In genomic region chr5:95846554-95847260, GRCh38 we compare ENCODE assay signal across 8 cellular contexts. TPM values are rescaled to one million over a fixed set of nuclear protein-coding genes. Genes with fewer than 3 reads are reported as not detected.
DNase-seq lines count a peak whose midpoint lies in the region; ATAC-seq, FAIRE-seq and TF ChIP-seq lines count a peak whose summit lies in the region.

No MANE protein-coding gene starts in this region.

- H3K27ac ChIP-seq in esophagus squamous epithelium (peak overlapping the region in 1 of 4 donors; percentile 16), upper lobe of right lung (no peak overlapping the region)

- no peak overlapping the region for H3K4me3 ChIP-seq in esophagus squamous epithelium
- no peak overlapping the region for H3K4me3 ChIP-seq in upper lobe of right lung

- H3K27me3 ChIP-seq in esophagus squamous epithelium (no peaks in the 10 kb centered on the region), upper lobe of right lung (no peaks in the 10 kb centered on the region)

- no peaks in the 10 kb centered on the region for H3K9me3 ChIP-seq in esophagus squamous epithelium
- no peaks in the 10 kb centered on the region for H3K9me3 ChIP-seq in upper lobe of right lung

- no peak for TF ChIP-seq POLR2A in esophagus squamous epithelium (IDR thresholded peaks at IDR 0.05)

- peaks cover 3% of the 10 kb centered on the region for H3K27me3 Mint-ChIP-seq in nephron progenitor cell (ENCODE audit: low read depth, poor library complexity)

- intact Hi-C loops in esophagus squamous epithelium (cut with DNase I) (loop anchor here (5.0 kb wide), 2 partner anchors 64 to 199 kb away; partner anchors contain the start of gene RFESD), upper lobe of right lung (cut with DNase I) (loop anchor here (5.0 to 10.0 kb wide), 2 partner anchors 64 to 202 kb away; partner anchors contain the start of gene RFESD)

- peak; percentile 68 for ATAC-seq in GM19468 (IDR thresholded peaks at IDR 0.05; ENCODE audit: extremely low read depth, unreplicated experiment)
- ATAC-seq in upper lobe of right lung: peak; percentile 83

- H3K4me1 ChIP-seq in esophagus squamous epithelium (peaks cover 0 to 24% (median 13%) of the 10 kb centered on the region in 3 donors), upper lobe of right lung (peaks cover 29% of the 10 kb centered on the region)

- H3K36me3 ChIP-seq in esophagus squamous epithelium (no peaks in the 10 kb centered on the region), upper lobe of right lung (no peaks in the 10 kb centered on the region)

- no peak overlapping the region for H3K4me3 Mint-ChIP-seq in nephron progenitor cell

- no peaks in the 10 kb centered on the region for H3K9me3 Mint-ChIP-seq in nephron progenitor cell

- TF ChIP-seq CTCF in esophagus squamous epithelium (IDR thresholded peaks at IDR 0.05): peak; percentile 63 to 96 (median 96)
- peak; percentile 92 for TF ChIP-seq CTCF in nephron progenitor cell (IDR thresholded peaks at IDR 0.05)
- TF ChIP-seq CTCF in upper lobe of right lung (IDR thresholded peaks at IDR 0.05): peak; percentile 94

- FAIRE-seq in HTR-8/SVneo (lab: Jason Lieb, UNC) (peak; percentile 20), RCC 7860 (lab: Jason Lieb, UNC) (no peak)

- WGBS in esophagus squamous epithelium, 2 donors: 55 to 63% methylated on average over 7 of the region's 7 CpGs

- H3K36me3 Mint-ChIP-seq in nephron progenitor cell (ENCODE audit: low read depth): no peaks in the 10 kb centered on the region

- H3K4me1 Mint-ChIP-seq in nephron progenitor cell: peaks cover 26% of the 10 kb centered on the region

- DNase-seq in D341Med (ENCODE audit: low spot score) (peak; percentile 74), HTR-8/SVneo (ENCODE audit: insufficient read length, low spot score) (peak; percentile 78), RCC 7860 (ENCODE audit: low spot score) (peak; percentile 39), esophagus squamous epithelium (lab: John Stamatoyannopoulos, UW) (no peak), nephron progenitor cell (peak; percentile 68), upper lobe of right lung (no peak)
- DNase-seq in activated T-cell treated with anti-CD3 and anti-CD28 coated beads, Interleukin-2, amount 50 U/mL, for 48 hours: peak; percentile 67 to 74

- no peak overlapping the region for H3K27ac Mint-ChIP-seq in nephron progenitor cell

RNA-seq across cellular contexts. Expression of gene GLRX, which starts 24.2 kb away (rescaled TPM):
- total RNA-seq in esophagus squamous epithelium (10 to 100 TPM in 3 of 4 donors, 1 to 10 TPM in 1; 5.3 to 37.8 (median 14.2) TPM), upper lobe of right lung (88.4 TPM)

Comparison
In these comparisons a context has a peak if more than half of its experiments do, and no peak if none do; other contexts are left out.
1. DNase-seq: peak in D341Med (single experiment), HTR-8/SVneo (single experiment), RCC 7860 (single experiment), activated T-cell treated with anti-CD3 and anti-CD28 coated beads, Interleukin-2, amount 50 U/mL, for 48 hours (2 of 2) and nephron progenitor cell (single experiment); none in esophagus squamous epithelium (single experiment) and upper lobe of right lung (single experiment).
2. Peak in every context shown above with its lines, with median percentiles within 50 percentile points of each other: CTCF ChIP-seq.